ENCODE assay signal across 8 cellular contexts in the genomic region with DNA sequence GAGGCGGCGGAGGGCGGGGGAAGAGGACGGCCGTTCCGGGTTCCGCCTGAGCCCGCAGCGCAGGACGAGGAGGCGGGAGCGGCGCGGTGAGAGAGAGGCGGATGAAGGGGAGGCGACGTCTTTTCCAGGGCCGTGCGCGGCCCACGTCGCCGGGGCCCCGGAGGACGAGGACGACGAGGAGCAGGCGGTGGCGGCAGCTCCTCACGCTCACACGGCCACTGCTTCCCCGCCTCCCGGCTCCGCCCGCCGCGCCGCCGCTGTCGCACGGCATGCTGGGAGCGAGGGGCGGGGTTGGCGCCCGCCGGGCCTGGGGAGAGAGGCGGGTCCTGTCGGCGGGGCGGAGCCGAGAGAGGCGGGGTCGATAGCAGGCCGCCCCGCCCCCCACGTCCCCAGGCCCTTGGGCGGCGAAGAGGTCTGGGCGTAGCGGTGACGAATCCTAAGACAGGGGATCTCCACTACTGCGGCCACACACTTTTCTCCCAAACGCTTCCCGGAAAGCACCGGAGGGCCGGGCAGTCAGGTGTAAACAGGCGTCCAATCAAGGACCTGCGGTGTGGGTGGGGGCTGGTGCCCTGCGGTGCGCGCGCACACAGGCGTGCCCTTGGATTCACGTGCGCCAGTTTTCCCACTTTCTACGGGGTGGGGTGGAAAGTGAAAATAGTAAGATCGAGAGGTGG. TPM values are rescaled to one million over a fixed set of nuclear protein-coding genes. Genes with fewer than 3 reads are reported as not detected.
DNase-seq lines count a peak whose midpoint lies in the region; ATAC-seq, FAIRE-seq and TF ChIP-seq lines count a peak whose summit lies in the region.
"Not testable (repeated sequence)": the region's sequence is repeated elsewhere in the genome, so short reads cannot be mapped to it uniquely, and the experiment has no call there.

Gene SMG1 (minus strand): TSS at position 220 of the 677 bp plus-strand sequence. CDS start 367 bp downstream, outside the sequence.

- not testable (repeated sequence) for H3K9me3 ChIP-seq in OCI-LY3 (ENCODE audit: insufficient read depth, low read length); endothelial cell of umbilical vein (replicated peaks; ENCODE audit: control insufficient read depth, insufficient read depth, low read length)

- H3K4me3 ChIP-seq in OCI-LY3 (ENCODE audit: low read length), result peak within 1 kb of the TSS; percentile 91
- peak within 1 kb of the TSS; percentile 71 to 92 (median 82) for H3K4me3 ChIP-seq in endothelial cell of umbilical vein (replicated peaks in 1 of 3; ENCODE audit: insufficient read depth in 1 of 3, low read depth in 1 of 3, low read length in 3 of 3)

- H3K27ac ChIP-seq in OCI-LY3 (ENCODE audit: low read length) (peak within 1 kb of the TSS; percentile 79), endothelial cell of umbilical vein (ENCODE audit: insufficient read depth, low read depth, low read length) (peak within 1 kb of the TSS; percentile 47)

- not testable (repeated sequence) for H3K9me1 ChIP-seq in endothelial cell of umbilical vein (replicated peaks; ENCODE audit: control insufficient read depth, extremely low read depth, insufficient read depth, low read length)

- FAIRE-seq in endothelial cell of umbilical vein (lab: Jason Lieb, UNC), result not testable (repeated sequence)

- H4K20me1 ChIP-seq in OCI-LY3 (ENCODE audit: insufficient read depth, low read length), result peaks cover 30% of the 10 kb centered on the region
- not testable (repeated sequence) for H4K20me1 ChIP-seq in endothelial cell of umbilical vein (replicated peaks; ENCODE audit: control insufficient read depth, extremely low read depth, insufficient read depth, low read length)

- TF ChIP-seq POLR2A in endothelial cell of umbilical vein (IDR thresholded peaks at IDR 0.05; ENCODE audit: low read depth, low read length), result peak; percentile 67

- TF ChIP-seq CTCF in OCI-LY3 (IDR thresholded peaks at IDR 0.05; ENCODE audit: low read depth, low read length); endothelial cell of umbilical vein (IDR thresholded peaks at IDR 0.05; ENCODE audit: extremely low read depth in 1 of 2, insufficient read depth in 1 of 2, low read depth in 1 of 2, low read length in 2 of 2): not testable (repeated sequence)

- dilution Hi-C loops in endothelial cell of umbilical vein (cut with MboI; ENCODE audit: extremely low pct_ligation_motif_present, low sequenced_read_pairs), result not testable (repeated sequence)

- H3K4me1 ChIP-seq in OCI-LY3 (ENCODE audit: low read length); endothelial cell of umbilical vein (ENCODE audit: control insufficient read depth, extremely low read depth, insufficient read depth, low read length): not testable (repeated sequence)

- not testable (repeated sequence) for H2AFZ ChIP-seq in OCI-LY3 (ENCODE audit: low read depth, low read length)
- H2AFZ ChIP-seq in endothelial cell of umbilical vein (ENCODE audit: low read depth, low read length), result peak within 1 kb of the TSS; percentile 91

- CTCF ChIA-PET in endothelial cell of umbilical vein (lab: Charles Lee), result interaction anchor here (0.7 to 1.9 kb wide), 2 partner anchors 125 to 134 kb away, joined by 3 to 6 read pairs; partner anchors contain the start of gene ARL6IP1

- POLR2A ChIA-PET in endothelial cell of umbilical vein (lab: Charles Lee), result not testable (repeated sequence)

- H3K27me3 ChIP-seq in OCI-LY3 (ENCODE audit: low read depth, low read length); endothelial cell of umbilical vein (ENCODE audit: control insufficient read depth in 2 of 2, insufficient read depth in 2 of 2, low read length in 2 of 2): not testable (repeated sequence)

- not testable (repeated sequence) for BruUV-seq in endothelial cell of umbilical vein (replicated peaks; lab: Mats Ljungman, UMichigan)

- not testable (repeated sequence) for H3K36me3 ChIP-seq in OCI-LY3 (replicated peaks; ENCODE audit: low read depth, low read length); endothelial cell of umbilical vein (ENCODE audit: control insufficient read depth in 2 of 2, extremely low read depth in 1 of 2, insufficient read depth in 2 of 2, low read length in 2 of 2)

- H3K9ac ChIP-seq in OCI-LY3 (ENCODE audit: low read length) (peak within 1 kb of the TSS; percentile 79), endothelial cell of umbilical vein (replicated peaks; ENCODE audit: extremely low read depth, insufficient read depth, low read length) (peak within 1 kb of the TSS; percentile 42)

- DNase-seq in DMS 273 treated with DMSO at 0.1 percent for 48 hours (lab: John Stamatoyannopoulos, UW) (peak; percentile 85), HuH-7.5 (ENCODE audit: low spot score) (peak; percentile 70), activated T-cell treated with anti-CD3 and anti-CD28 coated beads for 1 hour (ENCODE audit: low read depth) (peak; percentile 87), endothelial cell of umbilical vein (ENCODE audit: low read depth, low spot score) (peak; percentile 92), midbrain (lab: John Stamatoyannopoulos, UW) (peak; percentile 90)
- DNase-seq in stimulated activated CD8-positive, alpha-beta memory T cell treated with anti-CD3 and anti-CD28 coated beads, Interleukin-15, amount 100 ng/mL, for 48 hours (ENCODE audit: low read depth in 2 of 2), result peak; percentile 90 to 94

- intact Hi-C loops in endothelial cell of umbilical vein (cut with micrococcal nuclease), result loop anchor here (1.0 to 5.0 kb wide), 4 partner anchors 20 to 141 kb away; partner anchors contain the start of genes ARL6IP1 and COQ7

- H3K4me2 ChIP-seq in OCI-LY3 (ENCODE audit: low read length), result peak within 1 kb of the TSS; percentile 86
- peak within 1 kb of the TSS; percentile 89 for H3K4me2 ChIP-seq in endothelial cell of umbilical vein (ENCODE audit: insufficient read depth, low read length)

- H3K79me2 ChIP-seq in OCI-LY3 (ENCODE audit: low read length) (peaks cover 51% of the 10 kb centered on the region), endothelial cell of umbilical vein (ENCODE audit: control insufficient read depth, insufficient read depth, low read length) (peaks cover 41% of the 10 kb centered on the region)

- peak; percentile 88 for ATAC-seq in GM21528 (IDR thresholded peaks at IDR 0.05; ENCODE audit: low FRiP score, unreplicated experiment)

TF ChIP-seq in endothelial cell of umbilical vein, 7 proteins besides CTCF, POLR2A, EP300 and RAD21:
- TF ChIP-seq POLR2AphosphoS5 (IDR thresholded peaks at IDR 0.05; ENCODE audit: insufficient read depth, low read depth, low read length), result peak; percentile 84
- peak; percentile 53 for TF ChIP-seq MAX (IDR thresholded peaks at IDR 0.05; ENCODE audit: insufficient read depth, insufficient read length)

RNA-seq across cellular contexts. Expression of gene SMG1, which starts in this region (rescaled TPM):
- 80.2 and 90.8 TPM in 2 replicates for total RNA-seq in endothelial cell of umbilical vein
- polyA plus RNA-seq in endothelial cell of umbilical vein, result 11.8 and 14.0 TPM in 2 replicates
- 12.6 and 13.0 TPM in 2 replicates for polyA plus RNA-seq in endothelial cell of umbilical vein (2011; cell fraction: cytosol; rRNA removed)
- polyA plus RNA-seq in endothelial cell of umbilical vein (2011; cell fraction: nucleus; rRNA removed), result 67.4 and 80.2 TPM in 2 replicates
- polyA plus RNA-seq in endothelial cell of umbilical vein (2012), result 27.1 and 37.7 TPM in 2 replicates
- polyA minus RNA-seq in endothelial cell of umbilical vein, result 178 and 181 TPM in 2 replicates
- 46.2 TPM for polyA minus RNA-seq in endothelial cell of umbilical vein (2011; cell fraction: cytosol; rRNA and poly(A)+ RNA removed)
- 232 and 354 TPM in 2 replicates for polyA minus RNA-seq in endothelial cell of umbilical vein (2011; cell fraction: nucleus; rRNA and poly(A)+ RNA removed)

Comparison
In these comparisons a context has a peak if more than half of its experiments do, and no peak if none do; other contexts are left out.
1. Peak in every context shown above with its lines: DNase-seq, ATAC-seq, H3K4me3 ChIP-seq and H3K27ac ChIP-seq.